In the genomic region with DNA sequence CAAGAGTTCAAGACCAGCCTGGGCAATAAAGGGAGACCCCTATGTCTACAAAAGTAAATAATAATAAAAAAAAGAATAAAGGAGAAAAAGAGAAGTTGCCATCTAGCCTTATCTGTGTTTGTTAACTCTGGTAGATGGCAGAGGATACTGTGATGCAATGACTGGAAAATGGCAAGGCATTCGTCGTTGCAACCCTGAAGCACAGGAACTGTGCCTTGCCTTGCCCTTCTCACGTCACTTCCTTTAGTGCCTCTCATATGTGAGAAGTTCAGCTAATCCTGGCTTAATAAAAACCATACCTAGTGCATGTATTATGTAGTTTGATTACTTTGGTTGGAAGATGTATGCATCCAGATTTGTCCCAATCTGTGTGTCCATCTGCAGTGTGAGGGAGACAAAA, we compare ENCODE assay signal across 21 cellular contexts. TPM values are rescaled to one million over a fixed set of nuclear protein-coding genes. Genes with fewer than 3 reads are reported as not detected.
"Had no signal": no experiment of that assay in that cellular context is flagged by ENCODE, and none has a peak within 500 bp of the region (broad histone marks: within the 10 kb centered on the region; RNA-seq: fewer than 3 reads in every experiment).

No MANE protein-coding gene starts in this region.

- H3K9me3 ChIP-seq: esophagus squamous epithelium, heart left ventricle, psoas muscle, right lobe of liver, spleen had no signal

- H3K27me3 ChIP-seq: esophagus squamous epithelium, heart left ventricle, right lobe of liver, spleen had no signal

- ATAC-seq: activated naive CD8-positive, alpha-beta T cell treated with anti-CD3 and anti-CD28 coated beads, Interleukin-2, amount 50 U/mL, for 24 hours; heart left ventricle; left ventricle myocardium superior; psoas muscle had no signal

- H3K4me1 ChIP-seq: psoas muscle had no signal

- H3K36me3 Mint-ChIP-seq: type B pancreatic cell had no signal

- H3K27ac ChIP-seq: esophagus squamous epithelium, heart left ventricle, psoas muscle, spleen had no signal

- FAIRE-seq: astrocyte, endometrium had no signal

- H3K36me3 ChIP-seq: esophagus squamous epithelium, heart left ventricle, right lobe of liver, spleen had no signal

- H3K9me3 Mint-ChIP-seq: activated naive CD8-positive, alpha-beta T cell treated with anti-CD3 and anti-CD28 coated beads, Interleukin-2, amount 50 U/mL, for 24 hours; activated T-helper 1 cell treated with anti-CD3 and anti-CD28 coated beads, Interleukin-12 subunit alpha, Interleukin-12 subunit beta, Interleukin-2, Interleukin-4 antibody, amounts not matched to agents 30 ng/mL and 10 ng/mL and 1 ng/mL, durations not matched to agents 14 hours and 24 hours and 36 hours; type B pancreatic cell had no signal

- H3K27me3 Mint-ChIP-seq: type B pancreatic cell had no signal

- H3K27ac Mint-ChIP-seq: activated naive CD8-positive, alpha-beta T cell treated with anti-CD3 and anti-CD28 coated beads, Interleukin-2, amount 50 U/mL, for 24 hours; activated T-helper 1 cell treated with anti-CD3 and anti-CD28 coated beads, Interleukin-12 subunit alpha, Interleukin-12 subunit beta, Interleukin-2, Interleukin-4 antibody, amounts not matched to agents 30 ng/mL and 10 ng/mL and 1 ng/mL, durations not matched to agents 14 hours and 24 hours and 36 hours had no signal

- DNase-seq: activated CD4-positive, alpha-beta T cell treated with anti-CD3 and anti-CD28 coated beads for 48 hours; activated naive CD4-positive, alpha-beta T cell; activated naive CD8-positive, alpha-beta T cell treated with anti-CD3 and anti-CD28 coated beads, Interleukin-2, amount 50 U/mL, for 24 hours; esophagus squamous epithelium; foreskin fibroblast; heart left ventricle; islet precursor cell; left ventricle myocardium superior; mesendoderm; psoas muscle; right lobe of liver; spleen; stimulated activated CD4-positive, alpha-beta T cell treated with anti-CD3 and anti-CD28 coated beads, Interleukin-2, amount 100 ng/mL, for 24 hours; stimulated activated naive CD4-positive, alpha-beta T cell treated with Interleukin-2 at 50 U/mL for 16 hours had no signal

- H3K4me3 ChIP-seq: esophagus squamous epithelium, heart left ventricle, psoas muscle, right lobe of liver, spleen had no signal

- H3K4me1 Mint-ChIP-seq: activated naive CD8-positive, alpha-beta T cell treated with anti-CD3 and anti-CD28 coated beads, Interleukin-2, amount 50 U/mL, for 24 hours had no signal

- H3K4me3 Mint-ChIP-seq: activated naive CD8-positive, alpha-beta T cell treated with anti-CD3 and anti-CD28 coated beads, Interleukin-2, amount 50 U/mL, for 24 hours; activated T-helper 1 cell treated with anti-CD3 and anti-CD28 coated beads, Interleukin-12 subunit alpha, Interleukin-12 subunit beta, Interleukin-2, Interleukin-4 antibody, amounts not matched to agents 30 ng/mL and 10 ng/mL and 1 ng/mL, durations not matched to agents 14 hours and 24 hours and 36 hours; type B pancreatic cell had no signal

RNA-seq across cellular contexts. Expression of gene C1orf105, which starts 49.2 kb away (rescaled TPM):
- total RNA-seq: activated T-helper 1 cell treated with anti-CD3 and anti-CD28 coated beads, Interleukin-12 subunit alpha, Interleukin-12 subunit beta, Interleukin-2, Interleukin-4 antibody, amounts not matched to agents 30 ng/mL and 10 ng/mL and 1 ng/mL, durations not matched to agents 14 hours and 24 hours and 36 hours; astrocyte; esophagus squamous epithelium; osteoblast; spleen; T-helper 2 cell treated with Interferon-gamma antibody and Interleukin-4, amounts not matched to agents 100 ng/mL and 5 ng/mL, for 36 hours had no signal
- polyA plus RNA-seq: neural cell, spleen had no signal
